Comparison of ENCODE assay signal across 32 cellular contexts in genomic region chr1:170131984-170132383, GRCh38. TPM values are rescaled to one million over a fixed set of nuclear protein-coding genes. Genes with fewer than 3 reads are reported as not detected.
"Had no signal": no experiment of that assay in that cellular context is flagged by ENCODE, and none has a peak within 500 bp of the region (broad histone marks: within the 10 kb centered on the region; RNA-seq: fewer than 3 reads in every experiment).

No MANE protein-coding gene starts in this region.

- H3K9me3 ChIP-seq: adrenal gland, body of pancreas, colonic mucosa, esophagus squamous epithelium had no signal

- H3K27ac ChIP-seq: adrenal gland, body of pancreas, colonic mucosa, epithelial cell of prostate, esophagus squamous epithelium had no signal

- ATAC-seq: activated CD4-positive, alpha-beta T cell treated with anti-CD3 and anti-CD28 coated beads for 36 hours; activated CD8-positive, alpha-beta memory T cell treated with anti-CD3 and anti-CD28 coated beads, Interleukin-2, amount 10 ng/mL, durations not matched to agents 7 days and 5 days; activated CD8-positive, alpha-beta T cell treated with anti-CD3 and anti-CD28 coated beads, Interleukin-2, amount 10 ng/mL, durations not matched to agents 7 days and 5 days; activated naive CD8-positive, alpha-beta T cell treated with anti-CD3 and anti-CD28 coated beads, Interleukin-2, amount 50 U/mL, for 24 hours; body of pancreas had no signal

- H3K9me3 Mint-ChIP-seq: activated CD4-positive, alpha-beta memory T cell treated with anti-CD3 and anti-CD28 coated beads for 36 hours; activated naive CD4-positive, alpha-beta T cell treated with anti-CD3 and anti-CD28 coated beads for 36 hours; activated naive CD4-positive, alpha-beta T cell treated with anti-CD3 and anti-CD28 coated beads, Interleukin-2, amount 50 U/mL, for 24 hours; activated naive CD8-positive, alpha-beta T cell treated with anti-CD3 and anti-CD28 coated beads for 36 hours; activated naive CD8-positive, alpha-beta T cell treated with anti-CD3 and anti-CD28 coated beads, Interleukin-2, amount 50 U/mL, for 24 hours; activated T-helper 1 cell treated with anti-CD3 and anti-CD28 coated beads, Interleukin-12 subunit alpha, Interleukin-12 subunit beta, Interleukin-2, Interleukin-4 antibody, amounts not matched to agents 30 ng/mL and 10 ng/mL and 1 ng/mL, durations not matched to agents 14 hours and 24 hours and 36 hours; activated T-helper 2 cell treated with anti-CD3 and anti-CD28 coated beads, Interferon-gamma antibody, Interleukin-2, Interleukin-4, amounts not matched to agents 10 μg/mL and 5 μg/mL and 100 μg/mL, durations not matched to agents 14 hours and 24 hours and 36 hours had no signal

- H3K4me1 Mint-ChIP-seq: activated CD4-positive, alpha-beta T cell treated with anti-CD3 and anti-CD28 coated beads for 36 hours; activated CD4-positive, alpha-beta T cell treated with anti-CD3 and anti-CD28 coated beads, Interleukin-2, amount 10 ng/mL, durations not matched to agents 24 days and 14 days; activated CD8-positive, alpha-beta memory T cell treated with anti-CD3 and anti-CD28 coated beads, Interleukin-2, amount 10 ng/mL, durations not matched to agents 7 days and 5 days; activated naive CD4-positive, alpha-beta T cell treated with anti-CD3 and anti-CD28 coated beads, Interleukin-2, amount 50 U/mL, for 24 hours; activated naive CD8-positive, alpha-beta T cell treated with anti-CD3 and anti-CD28 coated beads for 36 hours; activated naive CD8-positive, alpha-beta T cell treated with anti-CD3 and anti-CD28 coated beads, Interleukin-2, amount 50 U/mL, for 24 hours had no signal

- DNase-seq: activated CD4-positive, alpha-beta memory T cell treated with anti-CD3 and anti-CD28 coated beads for 36 hours; activated CD4-positive, alpha-beta T cell treated with anti-CD3 and anti-CD28 coated beads for 36 hours; activated CD4-positive, alpha-beta T cell treated with anti-CD3 and anti-CD28 coated beads, Interleukin-2, amount 10 ng/mL, durations not matched to agents 24 days and 14 days; activated CD4-positive, CD25-positive, alpha-beta regulatory T cell; activated CD4-positive, CD25-positive, alpha-beta regulatory T cell treated with anti-CD3 and anti-CD28 coated beads, Interleukin-2, amount 50 U/mL, for 72 hours; activated CD8-positive, alpha-beta memory T cell treated with anti-CD3 and anti-CD28 coated beads, Interleukin-2, amount 10 ng/mL, durations not matched to agents 7 days and 5 days; activated CD8-positive, alpha-beta memory T cell treated with anti-CD3 and anti-CD28 coated beads, Interleukin-2, amount 50 U/mL, for 4 hours; activated CD8-positive, alpha-beta T cell treated with anti-CD3 and anti-CD28 coated beads, Interleukin-2, amount 10 ng/mL, durations not matched to agents 7 days and 5 days; activated effector memory CD4-positive, alpha-beta T cell treated with anti-CD3 and anti-CD28 coated beads, Interleukin-2, amount 50 U/mL, for 16 hours; activated naive CD4-positive, alpha-beta T cell treated with anti-CD3 and anti-CD28 coated beads for 36 hours; activated naive CD8-positive, alpha-beta T cell treated with anti-CD3 and anti-CD28 coated beads for 36 hours; activated naive CD8-positive, alpha-beta T cell treated with anti-CD3 and anti-CD28 coated beads, Interleukin-2, amount 50 U/mL, for 24 hours; activated T-cell treated with anti-CD3 and anti-CD28 coated beads, Interleukin-2, amount 50 U/mL, for 1 hour; activated T-cell treated with anti-CD3 and anti-CD28 coated beads, Interleukin-2, amount 50 U/mL, for 48 hours; adrenal gland; amygdala; aorta; body of pancreas; central memory CD4-positive, alpha-beta T cell; cerebellar nuclear complex; effector CD8-positive, alpha-beta T cell; esophagus squamous epithelium; T-helper 2 cell had no signal

- H3K27me3 Mint-ChIP-seq: activated CD4-positive, alpha-beta memory T cell treated with anti-CD3 and anti-CD28 coated beads for 36 hours; activated naive CD4-positive, alpha-beta T cell treated with anti-CD3 and anti-CD28 coated beads, Interleukin-2, amount 50 U/mL, for 24 hours; activated naive CD8-positive, alpha-beta T cell treated with anti-CD3 and anti-CD28 coated beads for 36 hours had no signal

- H3K4me3 ChIP-seq: adrenal gland, body of pancreas, colonic mucosa, esophagus squamous epithelium had no signal

- H3K4me3 Mint-ChIP-seq: activated CD4-positive, alpha-beta memory T cell treated with anti-CD3 and anti-CD28 coated beads for 36 hours; activated CD4-positive, alpha-beta T cell treated with anti-CD3 and anti-CD28 coated beads for 36 hours; activated CD4-positive, alpha-beta T cell treated with anti-CD3 and anti-CD28 coated beads, Interleukin-2, amount 10 ng/mL, durations not matched to agents 24 days and 14 days; activated CD8-positive, alpha-beta memory T cell treated with anti-CD3 and anti-CD28 coated beads, Interleukin-2, amount 10 ng/mL, durations not matched to agents 7 days and 5 days; activated CD8-positive, alpha-beta T cell treated with anti-CD3 and anti-CD28 coated beads, Interleukin-2, amount 10 ng/mL, durations not matched to agents 7 days and 5 days; activated naive CD4-positive, alpha-beta T cell treated with anti-CD3 and anti-CD28 coated beads for 36 hours; activated naive CD4-positive, alpha-beta T cell treated with anti-CD3 and anti-CD28 coated beads, Interleukin-2, amount 50 U/mL, for 24 hours; activated naive CD8-positive, alpha-beta T cell treated with anti-CD3 and anti-CD28 coated beads for 36 hours; activated naive CD8-positive, alpha-beta T cell treated with anti-CD3 and anti-CD28 coated beads, Interleukin-2, amount 50 U/mL, for 24 hours; activated T-helper 1 cell treated with anti-CD3 and anti-CD28 coated beads, Interleukin-12 subunit alpha, Interleukin-12 subunit beta, Interleukin-2, Interleukin-4 antibody, amounts not matched to agents 30 ng/mL and 10 ng/mL and 1 ng/mL, durations not matched to agents 14 hours and 24 hours and 36 hours had no signal

- H3K4me1 ChIP-seq: adrenal gland, body of pancreas, colonic mucosa, esophagus squamous epithelium had no signal

- H3K36me3 Mint-ChIP-seq: activated CD4-positive, alpha-beta memory T cell treated with anti-CD3 and anti-CD28 coated beads for 36 hours; activated CD8-positive, alpha-beta memory T cell treated with anti-CD3 and anti-CD28 coated beads, Interleukin-2, amount 10 ng/mL, durations not matched to agents 7 days and 5 days; activated naive CD4-positive, alpha-beta T cell treated with anti-CD3 and anti-CD28 coated beads, Interleukin-2, amount 50 U/mL, for 24 hours; activated naive CD8-positive, alpha-beta T cell treated with anti-CD3 and anti-CD28 coated beads for 36 hours had no signal

- H3K27ac Mint-ChIP-seq: activated CD4-positive, alpha-beta memory T cell treated with anti-CD3 and anti-CD28 coated beads for 36 hours; activated CD4-positive, alpha-beta T cell treated with anti-CD3 and anti-CD28 coated beads for 36 hours; activated CD4-positive, alpha-beta T cell treated with anti-CD3 and anti-CD28 coated beads, Interleukin-2, amount 10 ng/mL, durations not matched to agents 24 days and 14 days; activated CD8-positive, alpha-beta memory T cell treated with anti-CD3 and anti-CD28 coated beads, Interleukin-2, amount 10 ng/mL, durations not matched to agents 7 days and 5 days; activated CD8-positive, alpha-beta T cell treated with anti-CD3 and anti-CD28 coated beads, Interleukin-2, amount 10 ng/mL, durations not matched to agents 7 days and 5 days; activated naive CD4-positive, alpha-beta T cell treated with anti-CD3 and anti-CD28 coated beads for 36 hours; activated naive CD4-positive, alpha-beta T cell treated with anti-CD3 and anti-CD28 coated beads, Interleukin-2, amount 50 U/mL, for 24 hours; activated naive CD8-positive, alpha-beta T cell treated with anti-CD3 and anti-CD28 coated beads for 36 hours; activated naive CD8-positive, alpha-beta T cell treated with anti-CD3 and anti-CD28 coated beads, Interleukin-2, amount 50 U/mL, for 24 hours; activated T-helper 1 cell treated with anti-CD3 and anti-CD28 coated beads, Interleukin-12 subunit alpha, Interleukin-12 subunit beta, Interleukin-2, Interleukin-4 antibody, amounts not matched to agents 30 ng/mL and 10 ng/mL and 1 ng/mL, durations not matched to agents 14 hours and 24 hours and 36 hours; activated T-helper 2 cell treated with anti-CD3 and anti-CD28 coated beads, Interferon-gamma antibody, Interleukin-2, Interleukin-4, amounts not matched to agents 10 μg/mL and 5 μg/mL and 100 μg/mL, durations not matched to agents 14 hours and 24 hours and 36 hours had no signal

- H3K36me3 ChIP-seq: adrenal gland, colonic mucosa, esophagus squamous epithelium had no signal

RNA-seq across cellular contexts. Expression of gene NTMT2, which starts 13.8 kb away (rescaled TPM):
- total RNA-seq: activated CD4-positive, alpha-beta memory T cell treated with anti-CD3 and anti-CD28 coated beads for 36 hours; activated CD4-positive, alpha-beta T cell treated with anti-CD3 and anti-CD28 coated beads for 36 hours; activated CD4-positive, alpha-beta T cell treated with anti-CD3 and anti-CD28 coated beads, Interleukin-2, amount 10 ng/mL, durations not matched to agents 24 days and 14 days; activated CD8-positive, alpha-beta memory T cell treated with anti-CD3 and anti-CD28 coated beads for 36 hours; activated CD8-positive, alpha-beta memory T cell treated with anti-CD3 and anti-CD28 coated beads, Interleukin-2, amount 10 ng/mL, durations not matched to agents 7 days and 5 days; activated CD8-positive, alpha-beta T cell treated with anti-CD3 and anti-CD28 coated beads, Interleukin-2, amount 10 ng/mL, durations not matched to agents 7 days and 5 days; activated naive CD4-positive, alpha-beta T cell treated with anti-CD3 and anti-CD28 coated beads for 36 hours; activated naive CD8-positive, alpha-beta T cell treated with anti-CD3 and anti-CD28 coated beads for 36 hours; activated T-helper 1 cell treated with anti-CD3 and anti-CD28 coated beads, Interleukin-12 subunit alpha, Interleukin-12 subunit beta, Interleukin-2, Interleukin-4 antibody, amounts not matched to agents 30 ng/mL and 10 ng/mL and 1 ng/mL, durations not matched to agents 14 hours and 24 hours and 36 hours; activated T-helper 2 cell treated with anti-CD3 and anti-CD28 coated beads, Interferon-gamma antibody, Interleukin-2, Interleukin-4, amounts not matched to agents 10 μg/mL and 5 μg/mL and 100 μg/mL, durations not matched to agents 14 hours and 24 hours and 36 hours; adrenal gland; aorta; body of pancreas; colonic mucosa; dermis microvascular lymphatic vessel endothelial cell; endothelial cell of umbilical vein; esophagus squamous epithelium; T-helper 1 cell treated with Interleukin-12 subunit alpha and Interleukin-12 subunit beta and Interleukin-4 antibody, amounts not matched to agents 30 ng/mL and 1 ng/mL, for 36 hours had no signal
